ENCODE assay signal across 1 cellular context in genomic region chr7:21099955-21100354, GRCh38.
TF ChIP-seq lines count a peak whose summit lies in the region.

No MANE protein-coding gene starts in this region.

TF ChIP-seq in SK-N-SH, 30 proteins besides CTCF, POLR2A, EP300 and RAD21 (continued from another document):
- no peak for TF ChIP-seq CHD2 (IDR thresholded peaks at IDR 0.05; ENCODE audit: low read length, partially characterized antibody)
- no peak for TF ChIP-seq SIN3A (IDR thresholded peaks at IDR 0.05; ENCODE audit: borderline replicate concordance, low read depth, low read length)
- TF ChIP-seq PBX3 (IDR thresholded peaks at IDR 0.05): no peak
- TF ChIP-seq GATA2 (CRISPR knock-in tag; IDR thresholded peaks at IDR 0.05): no peak
TF ChIP-seq in SK-N-SH: peak in this region for 0.
